ENCODE assay signal across 8 cellular contexts in the genomic region with DNA sequence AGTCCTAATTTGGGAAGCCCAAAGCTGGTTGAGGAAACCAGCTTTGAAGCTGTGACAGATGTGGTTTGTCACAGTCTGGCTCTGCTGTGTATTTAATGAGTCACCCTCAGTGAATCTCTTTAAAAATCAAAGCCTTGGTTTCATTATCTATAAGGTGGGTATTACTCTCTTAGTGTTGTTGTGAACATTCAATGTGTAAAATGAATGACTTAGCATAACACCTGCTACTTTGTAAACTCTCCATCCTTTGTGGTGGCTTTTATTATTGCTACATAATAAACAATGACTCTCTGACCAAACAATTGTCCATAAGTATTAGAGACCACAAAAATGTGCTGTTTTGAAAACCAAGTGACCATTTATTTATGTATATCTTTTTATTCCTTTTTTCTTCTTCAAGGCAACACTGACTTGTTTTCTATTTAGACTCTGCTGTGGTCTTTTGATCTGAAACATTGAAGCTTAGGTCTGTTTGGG. TPM values are rescaled to one million over a fixed set of nuclear protein-coding genes. Genes with fewer than 3 reads are reported as not detected.
DNase-seq lines count a peak whose midpoint lies in the region; ATAC-seq and TF ChIP-seq lines count a peak whose summit lies in the region.

No MANE protein-coding gene starts in this region.

- intact Hi-C loops in natural killer cell (cut with micrococcal nuclease) = loop anchor here (2.0 kb wide), 1 partner anchor 24 kb away; the partner anchor contains the start of gene PLCB1
- intact Hi-C loops in activated CD4-positive, alpha-beta T cell treated with anti-CD3 and anti-CD28 coated beads, Interleukin-2, amount 10 ng/mL, durations not matched to agents 24 days and 14 days (cut with micrococcal nuclease) = loop anchor here (1.0 kb wide), 1 partner anchor 58 kb away; no protein-coding TSS in a partner anchor

- no peaks in the 10 kb centered on the region for H3K9me3 Mint-ChIP-seq in natural killer cell
- H3K9me3 Mint-ChIP-seq in activated CD4-positive, alpha-beta T cell treated with anti-CD3 and anti-CD28 coated beads, Interleukin-2, amount 10 ng/mL, durations not matched to agents 24 days and 14 days = peaks cover 12% of the 10 kb centered on the region

- ATAC-seq in GM18520 (IDR thresholded peaks at IDR 0.05; ENCODE audit: unreplicated experiment) (peak; percentile 94), HG03097 (IDR thresholded peaks at IDR 0.05; ENCODE audit: low FRiP score, unreplicated experiment) (peak; percentile 90), T-helper 17 cell (peak; percentile 77), natural killer cell (peak; percentile 81 to 89 (median 86)), HG02642 (IDR thresholded peaks at IDR 0.05; ENCODE audit: poor library complexity, unreplicated experiment) (no peak)

- H3K4me3 Mint-ChIP-seq in T-helper 17 cell (no peak overlapping the region), natural killer cell (peak overlapping the region; percentile 55)
- H3K4me3 Mint-ChIP-seq in activated CD4-positive, alpha-beta T cell treated with anti-CD3 and anti-CD28 coated beads, Interleukin-2, amount 10 ng/mL, durations not matched to agents 24 days and 14 days = no peak overlapping the region

- H3K27me3 Mint-ChIP-seq in T-helper 17 cell (no peaks in the 10 kb centered on the region), natural killer cell (ENCODE audit: low read depth in 2 of 2) (no peaks in the 10 kb centered on the region)
- H3K27me3 Mint-ChIP-seq in activated CD4-positive, alpha-beta T cell treated with anti-CD3 and anti-CD28 coated beads, Interleukin-2, amount 10 ng/mL, durations not matched to agents 24 days and 14 days = peaks cover 3% of the 10 kb centered on the region

- H3K36me3 Mint-ChIP-seq in T-helper 17 cell (ENCODE audit: low read depth) (no peaks in the 10 kb centered on the region), natural killer cell (no peaks in the 10 kb centered on the region)
- H3K36me3 Mint-ChIP-seq in activated CD4-positive, alpha-beta T cell treated with anti-CD3 and anti-CD28 coated beads, Interleukin-2, amount 10 ng/mL, durations not matched to agents 24 days and 14 days (ENCODE audit: low read depth) = peaks cover 4% of the 10 kb centered on the region

- H3K27ac Mint-ChIP-seq in T-helper 17 cell (peak overlapping the region; percentile 89), natural killer cell (peak overlapping the region; percentile 81 to 83)
- H3K27ac Mint-ChIP-seq in activated CD4-positive, alpha-beta T cell treated with anti-CD3 and anti-CD28 coated beads, Interleukin-2, amount 10 ng/mL, durations not matched to agents 24 days and 14 days = no peak overlapping the region

- H3K4me1 Mint-ChIP-seq in T-helper 17 cell = peaks cover 45% of the 10 kb centered on the region
- H3K4me1 Mint-ChIP-seq in natural killer cell = peaks cover 75% of the 10 kb centered on the region in 2 donors
- H3K4me1 Mint-ChIP-seq in activated CD4-positive, alpha-beta T cell treated with anti-CD3 and anti-CD28 coated beads, Interleukin-2, amount 10 ng/mL, durations not matched to agents 24 days and 14 days = peaks cover 17% of the 10 kb centered on the region

- TF ChIP-seq CTCF in natural killer cell (IDR thresholded peaks at IDR 0.05) = no peak

- H3K9me3 ChIP-seq in T-helper 17 cell (ENCODE audit: control insufficient read depth, low read length, poor library complexity, severe bottlenecking) = no peaks in the 10 kb centered on the region

- DNase-seq in T-helper 17 cell = no peak
- DNase-seq in natural killer cell = no peak
- no peak for DNase-seq in stimulated activated naive CD4-positive, alpha-beta T cell (lab: John Stamatoyannopoulos, UW)
- DNase-seq in NCI-H1436 treated with DMSO at 0.1 percent for 48 hours (lab: John Stamatoyannopoulos, UW) = no peak
- no peak for DNase-seq in activated CD4-positive, alpha-beta T cell treated with anti-CD3 and anti-CD28 coated beads, Interleukin-2, amount 10 ng/mL, durations not matched to agents 24 days and 14 days

RNA-seq across cellular contexts. Expression of gene PLCB1, which starts 24.6 kb away (rescaled TPM):
- total RNA-seq in T-helper 17 cell = 10 to 100 TPM; 19.1 to 23.1 TPM
- 10 to 100 TPM; 48.7 to 66.2 (median 57.7) TPM for total RNA-seq in natural killer cell
- total RNA-seq in activated CD4-positive, alpha-beta T cell treated with anti-CD3 and anti-CD28 coated beads, Interleukin-2, amount 10 ng/mL, durations not matched to agents 24 days and 14 days = 1.2 and 1.9 TPM in 2 replicates
